9 cellular contexts compared by ENCODE assay signal in the genomic region with DNA sequence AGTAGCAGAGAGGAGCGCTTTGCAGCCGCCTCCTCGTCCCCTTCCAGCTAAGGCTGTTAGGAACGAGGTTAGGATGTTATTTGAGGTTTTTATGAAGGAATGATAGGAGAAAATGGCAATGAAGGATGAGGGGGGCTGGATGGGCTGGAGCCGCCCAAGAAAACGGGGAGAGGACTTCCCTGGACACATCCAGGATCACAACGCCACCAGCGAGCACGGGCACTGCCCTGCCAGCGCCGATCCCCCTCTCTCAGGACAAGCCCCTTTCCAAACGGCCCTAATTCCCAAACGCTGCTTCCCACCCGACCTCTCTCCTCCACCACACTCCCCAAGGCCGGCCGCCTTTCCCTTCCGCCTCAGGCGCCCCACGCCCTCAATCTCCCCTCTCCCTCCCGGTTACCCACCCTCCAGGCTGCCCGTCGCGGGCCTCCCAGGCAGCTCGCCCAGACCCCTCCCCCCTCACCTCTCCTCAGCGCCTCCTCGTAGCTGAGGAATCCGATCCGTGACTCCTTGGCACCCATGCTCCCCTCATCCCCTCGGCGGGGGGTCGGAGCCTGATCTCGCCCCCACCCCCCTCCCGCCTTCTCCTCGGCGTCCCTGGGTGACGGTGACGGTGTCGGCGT. TPM values are rescaled to one million over a fixed set of nuclear protein-coding genes. Genes with fewer than 3 reads are reported as not detected.
DNase-seq lines count a peak whose midpoint lies in the region; ATAC-seq and TF ChIP-seq lines count a peak whose summit lies in the region.
"Had no signal": no experiment of that assay in that cellular context is flagged by ENCODE, and none has a peak within 500 bp of the region (broad histone marks: within the 10 kb centered on the region; RNA-seq: fewer than 3 reads in every experiment).

No MANE protein-coding gene starts in this region.

- H3K27me3 Mint-ChIP-seq in Calu3 (ENCODE audit: unreplicated experiment): no peaks in the 10 kb centered on the region

- H3K4me1 Mint-ChIP-seq in Calu3 (ENCODE audit: low read depth, unreplicated experiment): peaks cover 22% of the 10 kb centered on the region

- H3K27ac Mint-ChIP-seq in Calu3 (ENCODE audit: unreplicated experiment): peak overlapping the region; percentile 79

- CTCF ChIA-PET in Calu3 (lab: Charles Lee): interaction anchor here (0.6 to 1.0 kb wide), 5 partner anchors 9 to 224 kb away, joined by 3 to 5 read pairs (median 4); no protein-coding TSS in a partner anchor

- ATAC-seq in GM21390 (IDR thresholded peaks at IDR 0.05; ENCODE audit: unreplicated experiment) (peak; percentile 11), GM18519 (IDR thresholded peaks at IDR 0.05; ENCODE audit: low FRiP score, unreplicated experiment) (no peak)

- peak overlapping the region; percentile 88 for H3K4me3 Mint-ChIP-seq in Calu3 (ENCODE audit: low read depth, unreplicated experiment)

- H3K9ac ChIP-seq in HUES48 (ENCODE audit: low read depth, low read length): peak overlapping the region; percentile 75

- DNase-seq in Calu3 (no peak), iPS-NIHi11 (ENCODE audit: low spot score) (peak; percentile 78), foreskin melanocyte (no peak)
- DNase-seq in stimulated activated CD8-positive, alpha-beta memory T cell treated with anti-CD3 and anti-CD28 coated beads, Interleukin-12 subunit alpha, Interleukin-12 subunit beta, amount 100 ng/mL, for 4 hours (ENCODE audit: low read depth): peak; percentile 1

- no peaks in the 10 kb centered on the region for H3K9me3 Mint-ChIP-seq in Calu3 (ENCODE audit: low read depth, unreplicated experiment)

- H3K27ac ChIP-seq in HUES48 (ENCODE audit: low read depth, low read length): peak overlapping the region; percentile 99
- peak overlapping the region; percentile 91 for H3K27ac ChIP-seq in adipose tissue (ENCODE audit: low read depth, low read length)

- H3K36me3 Mint-ChIP-seq in Calu3 (ENCODE audit: insufficient read depth, unreplicated experiment): peaks cover 33% of the 10 kb centered on the region

- H3K36me3 ChIP-seq in HUES48 (ENCODE audit: control insufficient read depth, insufficient read depth, low read length): no peaks in the 10 kb centered on the region

- peaks cover 40% of the 10 kb centered on the region for H3K4me1 ChIP-seq in HUES48 (ENCODE audit: control insufficient read depth, insufficient read depth, low read length)

- H3K9me3 ChIP-seq in HUES48 (ENCODE audit: control insufficient read depth, insufficient read depth, low read length): no peaks in the 10 kb centered on the region

- H3K27me3 ChIP-seq in HUES48 (ENCODE audit: control insufficient read depth, insufficient read depth, low read length): no peaks in the 10 kb centered on the region

- intact Hi-C loops in Calu3 (cut with micrococcal nuclease; ENCODE audit: unreplicated experiment): no loop called here

- WGBS in adipose tissue, 3 donors: 0 to 1% (median 1%) methylated on average over 32 to 39 of the region's 39 CpGs

- H3K4me3 ChIP-seq in HUES48 (ENCODE audit: low read depth, low read length): peak overlapping the region; percentile 92

- no peak for TF ChIP-seq CTCF in Calu3 (IDR thresholded peaks at IDR 0.05; ENCODE audit: unreplicated experiment)

- no TSS peak for BruUV-seq in Calu3 (replicated peaks; lab: Mats Ljungman, UMichigan)

RNA-seq across cellular contexts. Expression of gene USP32, which starts 0.4 kb away (rescaled TPM):
- 29.6 and 29.9 TPM in 2 replicates for total RNA-seq in Calu3 (2022)
- 10 to 100 TPM in 2 of 3 donors, 1 to 10 TPM in 1; 6.3 to 20.9 (median 17.3) TPM for polyA plus RNA-seq in adipose tissue

RNA-seq across cellular contexts. Expression of gene CHCT1, which starts 30.8 kb away (rescaled TPM):
- not detected in 2 replicates for total RNA-seq in Calu3 (2022)
- polyA plus RNA-seq in adipose tissue: under 1 TPM in 2 of 3 donors, not detected in 1; 0.07 to 0.24 TPM
- total RNA-seq: T-helper 1 cell treated with Interleukin-12 subunit alpha and Interleukin-12 subunit beta and Interleukin-4 antibody, amounts not matched to agents 30 ng/mL and 1 ng/mL, for 36 hours had no signal

Comparison
In these comparisons a context has a peak if more than half of its experiments do, and no peak if none do; other contexts are left out.
1. DNase-seq: peak in iPS-NIHi11 (single experiment) and stimulated activated CD8-positive, alpha-beta memory T cell treated with anti-CD3 and anti-CD28 coated beads, Interleukin-12 subunit alpha, Interleukin-12 subunit beta, amount 100 ng/mL, for 4 hours (single experiment); none in Calu3 (single experiment) and foreskin melanocyte (single experiment).